In genomic region chr17:59853168-59853918, GRCh38 we compare ENCODE assay signal across 2 cellular contexts.
TF ChIP-seq lines count a peak whose summit lies in the region.

No MANE protein-coding gene starts in this region.

TF ChIP-seq in K562, 482 proteins besides CTCF, POLR2A, EP300 and RAD21 (continued from another document and continues in another):
- no peak for TF ChIP-seq ZNF696 (CRISPR knock-in tag; conservative IDR thresholded peaks at IDR 0.05)
- no peak for TF ChIP-seq ZNF551 (CRISPR knock-in tag; IDR thresholded peaks at IDR 0.05)
- no peak for TF ChIP-seq ESRRB (CRISPR knock-in tag; IDR thresholded peaks at IDR 0.05; ENCODE audit: borderline replicate concordance)
- no peak for TF ChIP-seq ZNF511 (CRISPR knock-in tag; IDR thresholded peaks at IDR 0.05)
- TF ChIP-seq PCBP1 (IDR thresholded peaks at IDR 0.05; ENCODE audit: low read depth, low read length, poor library complexity, severe bottlenecking): no peak
- TF ChIP-seq ATF3 (IDR thresholded peaks at IDR 0.05): 0 out of 2 replicates have a peak, but pooled peaks have one; percentile 14
- no peak for TF ChIP-seq ATF3 (CRISPR knock-in tag; conservative IDR thresholded peaks at IDR 0.05)
- no peak for TF ChIP-seq ZBTB40 (IDR thresholded peaks at IDR 0.05)
- TF ChIP-seq ZBTB40 (CRISPR knock-in tag; IDR thresholded peaks at IDR 0.05): no peak
- TF ChIP-seq FOXJ3 (CRISPR knock-in tag; IDR thresholded peaks at IDR 0.05): no peak
- TF ChIP-seq ZNF431 (CRISPR knock-in tag; IDR thresholded peaks at IDR 0.05): no peak

TF ChIP-seq in HepG2, 621 proteins besides CTCF, POLR2A, EP300 and RAD21 (continued from another document and continues in another):
- TF ChIP-seq ZBTB46 (CRISPR knock-in tag; IDR thresholded peaks at IDR 0.05; ENCODE audit: borderline replicate concordance) (no peak), POGZ (CRISPR knock-in tag; IDR thresholded peaks at IDR 0.05) (peak; percentile 100), ZNF383 (CRISPR knock-in tag; IDR thresholded peaks at IDR 0.05; ENCODE audit: borderline replicate concordance) (peak; percentile 70; the same call in 1 of the 2 replicates), STAG1 (CRISPR knock-in tag; IDR thresholded peaks at IDR 0.05) (peak; percentile 75), TEF (CRISPR knock-in tag; IDR thresholded peaks at IDR 0.05) (no peak), ZNF775 (CRISPR knock-in tag; IDR thresholded peaks at IDR 0.05; ENCODE audit: borderline replicate concordance) (no peak), ZNF253 (CRISPR knock-in tag; IDR thresholded peaks at IDR 0.05; ENCODE audit: borderline replicate concordance) (no peak), ZBED4 (CRISPR knock-in tag; IDR thresholded peaks at IDR 0.05; ENCODE audit: borderline replicate concordance) (no peak; the same call in 1 of the 2 replicates), HNRNPL (IDR thresholded peaks at IDR 0.05; ENCODE audit: low read depth, low read length) (no peak), HNF1B (CRISPR knock-in tag; IDR thresholded peaks at IDR 0.05) (peak; percentile 78; the same call in 1 of the 2 replicates), ZNF782 (CRISPR knock-in tag; IDR thresholded peaks at IDR 0.05; ENCODE audit: borderline replicate concordance) (no peak), ZNF558 (CRISPR knock-in tag; IDR thresholded peaks at IDR 0.05; ENCODE audit: borderline replicate concordance) (no peak), GLI4 (CRISPR knock-in tag; IDR thresholded peaks at IDR 0.05; ENCODE audit: borderline replicate concordance) (0 out of 2 replicates have a peak, but pooled peaks have one; percentile 16), ZNF713 (CRISPR knock-in tag; IDR thresholded peaks at IDR 0.05) (0 out of 2 replicates have a peak, but pooled peaks have one; percentile 73), ZNF138 (CRISPR knock-in tag; IDR thresholded peaks at IDR 0.05; ENCODE audit: low read depth) (no peak), ZHX2 (IDR thresholded peaks at IDR 0.05; ENCODE audit: low read depth) (peak; percentile 75), ZHX2 (CRISPR knock-in tag; IDR thresholded peaks at IDR 0.05; ENCODE audit: borderline replicate concordance) (no peak), ZNF737 (CRISPR knock-in tag; IDR thresholded peaks at IDR 0.05; ENCODE audit: borderline replicate concordance) (no peak), AGO2 (optimal IDR thresholded peaks at IDR 0.05; ENCODE audit: low read depth, low read length) (no peak), ZNF441 (CRISPR knock-in tag; IDR thresholded peaks at IDR 0.05; ENCODE audit: borderline replicate concordance) (peak; percentile 71; the same call in 1 of the 2 replicates), PAX8 (CRISPR knock-in tag; IDR thresholded peaks at IDR 0.05; ENCODE audit: borderline replicate concordance) (no peak), ZNF83 (CRISPR knock-in tag; IDR thresholded peaks at IDR 0.05; ENCODE audit: borderline replicate concordance) (no peak), IRF9 (CRISPR knock-in tag; IDR thresholded peaks at IDR 0.05; ENCODE audit: borderline replicate concordance) (peak; percentile 71; the same call in 1 of the 2 replicates), ZBTB10 (CRISPR knock-in tag; IDR thresholded peaks at IDR 0.05; ENCODE audit: borderline replicate concordance) (no peak), UBTF (CRISPR knock-in tag; IDR thresholded peaks at IDR 0.05) (peak; percentile 69), ISX (CRISPR knock-in tag; conservative IDR thresholded peaks at IDR 0.05) (no peak), ZBTB21 (CRISPR knock-in tag; IDR thresholded peaks at IDR 0.05) (no peak), FOSL1 (CRISPR knock-in tag; IDR thresholded peaks at IDR 0.05; ENCODE audit: borderline replicate concordance) (peak; percentile 85; the same call in 1 of the 2 replicates), MAZ (IDR thresholded peaks at IDR 0.05; ENCODE audit: borderline replicate concordance, low read depth, low read length) (peak; percentile 62), MAZ (CRISPR knock-in tag; IDR thresholded peaks at IDR 0.05; ENCODE audit: low read depth) (no peak), RBM22 (optimal IDR thresholded peaks at IDR 0.05; ENCODE audit: low read length) (no peak)
